Comparison of ENCODE assay signal across 19 cellular contexts in the genomic region with DNA sequence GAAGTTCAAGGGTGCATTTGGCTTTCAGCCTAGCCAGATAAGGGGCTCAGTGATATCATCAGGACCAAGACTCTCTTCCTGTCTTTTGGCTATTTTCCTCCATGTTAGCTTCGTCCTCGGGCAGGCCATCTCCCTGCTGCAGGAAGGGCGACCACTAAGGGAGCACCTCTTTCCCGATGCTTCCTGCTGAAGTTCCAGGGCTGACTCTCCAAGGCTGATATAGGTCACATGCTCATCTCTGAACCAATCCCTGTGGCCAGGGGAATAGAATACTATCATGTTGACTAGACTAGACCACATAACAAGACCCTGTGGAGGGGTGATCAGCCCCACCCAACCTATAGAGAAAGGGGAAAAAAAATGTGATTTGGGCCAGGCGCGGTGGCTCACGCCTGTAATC. TPM values are rescaled to one million over a fixed set of nuclear protein-coding genes. Genes with fewer than 3 reads are reported as not detected.
DNase-seq lines count a peak whose midpoint lies in the region; ATAC-seq, FAIRE-seq and TF ChIP-seq lines count a peak whose summit lies in the region.
"Had no signal": no experiment of that assay in that cellular context is flagged by ENCODE, and none has a peak within 500 bp of the region (broad histone marks: within the 10 kb centered on the region; RNA-seq: fewer than 3 reads in every experiment).

No MANE protein-coding gene starts in this region.

- H3K9ac ChIP-seq in K562 (ENCODE audit: insufficient read depth in 1 of 2, low read depth in 2 of 2, low read length in 2 of 2) (no peak overlapping the region), mucosa of rectum (ENCODE audit: low read depth in 1 of 2, low read length in 2 of 2) (peak overlapping the region in 1 of 2 donors; percentile 18)
- H3K9ac ChIP-seq: SK-N-SH had no signal

- H3K9me3 ChIP-seq in Caco-2 (no peaks in the 10 kb centered on the region), K562 (replicated peaks; ENCODE audit: control insufficient read depth, insufficient read depth, low read depth, low read length) (no peaks in the 10 kb centered on the region), mucosa of rectum (ENCODE audit: control insufficient read depth in 2 of 2, low read length in 2 of 2) (no peaks in the 10 kb centered on the region)
- no peaks in the 10 kb centered on the region for H3K9me3 ChIP-seq in CD8-positive, alpha-beta memory T cell (ENCODE audit: low read length)
- H3K9me3 ChIP-seq: A549, SK-N-SH had no signal

- 46% methylated on average over 7 of the region's 7 CpGs for WGBS in K562 (ENCODE audit: insufficient coverage, low coverage, missing lambda C conversion rate)

- no peak for TF ChIP-seq CTCF in Caco-2 (IDR thresholded peaks at IDR 0.05; ENCODE audit: insufficient read depth in 1 of 2, low read depth in 1 of 2, low read length in 1 of 2, severe bottlenecking in 1 of 2, unreplicated experiment in 1 of 2)
- no peak for TF ChIP-seq CTCF in K562 (IDR thresholded peaks at IDR 0.05 in 2 of 3, conservative IDR thresholded peaks at IDR 0.05 in 1 of 3; ENCODE audit: insufficient read depth in 2 of 3, low read depth in 1 of 3, low read length in 3 of 3)

- no peaks in the 10 kb centered on the region for H4K20me1 ChIP-seq in K562 (replicated peaks; ENCODE audit: control insufficient read depth, insufficient read depth, low read length)

- H3K4me1 Mint-ChIP-seq in Caco-2 (ENCODE audit: low read depth, unreplicated experiment), result peaks cover 68% of the 10 kb centered on the region
- no peaks in the 10 kb centered on the region for H3K4me1 Mint-ChIP-seq in activated CD8-positive, alpha-beta T cell treated with anti-CD3 and anti-CD28 coated beads, Interleukin-2, amount 10 ng/mL, durations not matched to agents 7 days and 5 days (ENCODE audit: low read depth)
- no peaks in the 10 kb centered on the region for H3K4me1 Mint-ChIP-seq in CD8-positive, alpha-beta memory T cell

- peak overlapping the region; percentile 73 for H3K27ac Mint-ChIP-seq in Caco-2 (ENCODE audit: unreplicated experiment)
- H3K27ac Mint-ChIP-seq in activated CD8-positive, alpha-beta T cell treated with anti-CD3 and anti-CD28 coated beads, Interleukin-2, amount 10 ng/mL, durations not matched to agents 7 days and 5 days, result no peak overlapping the region
- H3K27ac Mint-ChIP-seq in CD8-positive, alpha-beta memory T cell, result no peak overlapping the region
- H3K27ac Mint-ChIP-seq: IgD-negative memory B cell had no signal

- POLR2A ChIA-PET in Caco-2 (lab: Charles Lee), result interaction anchor here (0.6 to 2.3 kb wide), 2 partner anchors 11 to 80 kb away, joined by 3 to 9 read pairs; no protein-coding TSS in a partner anchor
- POLR2A ChIA-PET in K562 (lab: Yijun Ruan, JAX), result interaction anchor here (1.2 kb wide), 1 partner anchor 11 kb away, joined by 4 read pairs; no protein-coding TSS in a partner anchor
- POLR2A ChIA-PET in activated CD8-positive, alpha-beta T cell treated with anti-CD3 and anti-CD28 coated beads, Interleukin-2, amount 10 ng/mL, durations not matched to agents 7 days and 5 days (lab: Charles Lee), result no interaction called here
- POLR2A ChIA-PET in CD8-positive, alpha-beta memory T cell (lab: Charles Lee), result no interaction called here

- no peak overlapping the region for H3K27ac ChIP-seq in K562 (ENCODE audit: extremely low read depth, low read depth, low read length)
- peak overlapping the region; percentile 91 to 94 for H3K27ac ChIP-seq in mucosa of rectum (ENCODE audit: low read depth in 2 of 2, low read length in 2 of 2)
- no peak overlapping the region for H3K27ac ChIP-seq in CD8-positive, alpha-beta memory T cell (ENCODE audit: low read depth, low read length)

- TF ChIP-seq RAD21 in Ishikawa (IDR thresholded peaks at IDR 0.05; ENCODE audit: low read depth), result no peak
- no peak for TF ChIP-seq RAD21 in K562 (CRISPR knock-in tag; conservative IDR thresholded peaks at IDR 0.05 in 1 of 2, IDR thresholded peaks at IDR 0.05 in 1 of 2)

- H3K27me3 Mint-ChIP-seq in Caco-2 (ENCODE audit: insufficient read depth, unreplicated experiment), result no peaks in the 10 kb centered on the region
- peaks cover 18% of the 10 kb centered on the region for H3K27me3 Mint-ChIP-seq in activated CD8-positive, alpha-beta T cell treated with anti-CD3 and anti-CD28 coated beads, Interleukin-2, amount 10 ng/mL, durations not matched to agents 7 days and 5 days (ENCODE audit: low read depth)
- H3K27me3 Mint-ChIP-seq in CD8-positive, alpha-beta memory T cell, result peaks cover 3 to 10% of the 10 kb centered on the region in 2 donors

- H3K79me2 ChIP-seq in K562 (ENCODE audit: control insufficient read depth, insufficient read depth, low read length), result no peaks in the 10 kb centered on the region

- BruUV-seq in Caco-2 (replicated peaks; lab: Mats Ljungman, UMichigan), result no TSS peak
- no TSS peak for BruUV-seq in K562 (replicated peaks; lab: Mats Ljungman, UMichigan)

- TF ChIP-seq POLR2A in K562 (conservative IDR thresholded peaks at IDR 0.05), result no peak

- H3K36me3 Mint-ChIP-seq in Caco-2 (ENCODE audit: insufficient read depth, unreplicated experiment), result peaks cover 6% of the 10 kb centered on the region
- no peaks in the 10 kb centered on the region for H3K36me3 Mint-ChIP-seq in activated CD8-positive, alpha-beta T cell treated with anti-CD3 and anti-CD28 coated beads, Interleukin-2, amount 10 ng/mL, durations not matched to agents 7 days and 5 days (ENCODE audit: low read depth)
- H3K36me3 Mint-ChIP-seq in CD8-positive, alpha-beta memory T cell, result no peaks in the 10 kb centered on the region

- H3K9me3 Mint-ChIP-seq in Caco-2 (ENCODE audit: unreplicated experiment), result peaks cover 10% of the 10 kb centered on the region
- H3K9me3 Mint-ChIP-seq in activated CD8-positive, alpha-beta T cell treated with anti-CD3 and anti-CD28 coated beads, Interleukin-2, amount 10 ng/mL, durations not matched to agents 7 days and 5 days (ENCODE audit: insufficient read depth), result no peaks in the 10 kb centered on the region
- no peaks in the 10 kb centered on the region for H3K9me3 Mint-ChIP-seq in CD8-positive, alpha-beta memory T cell
- H3K9me3 Mint-ChIP-seq: IgD-negative memory B cell had no signal

- intact Hi-C loops in Caco-2 (cut with micrococcal nuclease; ENCODE audit: unreplicated experiment) (no loop called here), K562 (cut with micrococcal nuclease) (no loop called here)

- H3K9me1 ChIP-seq in K562 (ENCODE audit: control insufficient read depth, insufficient read depth, low read length), result no peaks in the 10 kb centered on the region

- no peak overlapping the region for H3K4me3 Mint-ChIP-seq in Caco-2 (ENCODE audit: unreplicated experiment)
- no peak overlapping the region for H3K4me3 Mint-ChIP-seq in activated CD8-positive, alpha-beta T cell treated with anti-CD3 and anti-CD28 coated beads, Interleukin-2, amount 10 ng/mL, durations not matched to agents 7 days and 5 days
- H3K4me3 Mint-ChIP-seq in CD8-positive, alpha-beta memory T cell, result no peak overlapping the region
- H3K4me3 Mint-ChIP-seq: IgD-negative memory B cell had no signal

- peak overlapping the region; percentile 52 for H3K4me2 ChIP-seq in K562 (ENCODE audit: insufficient read depth, low read length)
- H3K4me2 ChIP-seq: A549, SK-N-SH had no signal

- H3K36me3 ChIP-seq in Caco-2 (ENCODE audit: control insufficient read depth, insufficient read depth, low read length) (no peaks in the 10 kb centered on the region), K562 (ENCODE audit: control insufficient read depth, insufficient read depth, low read length) (no peaks in the 10 kb centered on the region), mucosa of rectum (ENCODE audit: control insufficient read depth in 2 of 2, insufficient read depth in 2 of 2, low read length in 2 of 2) (no peaks in the 10 kb centered on the region)
- no peaks in the 10 kb centered on the region for H3K36me3 ChIP-seq in CD8-positive, alpha-beta memory T cell (ENCODE audit: insufficient read depth, low read length)

- FAIRE-seq in K562 (lab: Jason Lieb, UNC), result no peak
- FAIRE-seq: A549, RCC 7860 had no signal

- TF ChIP-seq EP300 in Ishikawa (IDR thresholded peaks at IDR 0.05; ENCODE audit: borderline replicate concordance) (no peak), K562 (IDR thresholded peaks at IDR 0.05; ENCODE audit: low read length) (no peak)

- CTCF ChIA-PET in Caco-2 (lab: Charles Lee) (interaction anchor here (0.6 to 2.3 kb wide), 2 partner anchors 10 to 11 kb away, joined by 3 to 5 read pairs; a partner anchor contains a TSS), K562 (lab: Yijun Ruan, JAX; ENCODE audit: low intra/inter-chr PET ratio) (no interaction called here)
- CTCF ChIA-PET in activated CD8-positive, alpha-beta T cell treated with anti-CD3 and anti-CD28 coated beads, Interleukin-2, amount 10 ng/mL, durations not matched to agents 7 days and 5 days (lab: Charles Lee), result interaction anchor here (1.2 kb wide), 1 partner anchor 30 kb away, joined by 3 read pairs; no protein-coding TSS in a partner anchor
- CTCF ChIA-PET in CD8-positive, alpha-beta memory T cell (lab: Charles Lee), result no interaction called here

- ATAC-seq in K562 (peak; percentile 37; the same call in 2 of the 3 replicates), GM21529 (IDR thresholded peaks at IDR 0.05; ENCODE audit: unreplicated experiment) (no peak)
- no peak for ATAC-seq in activated CD8-positive, alpha-beta T cell treated with anti-CD3 and anti-CD28 coated beads, Interleukin-2, amount 10 ng/mL, durations not matched to agents 7 days and 5 days
- ATAC-seq: A549 had no signal

- no peak overlapping the region for H3K4me3 ChIP-seq in Caco-2 (ENCODE audit: low read depth, low read length)
- no peak overlapping the region for H3K4me3 ChIP-seq in K562
- no peak overlapping the region for H3K4me3 ChIP-seq in mucosa of rectum (ENCODE audit: low read length in 2 of 2)
- no peak overlapping the region for H3K4me3 ChIP-seq in CD8-positive, alpha-beta memory T cell (ENCODE audit: low read length)
- H3K4me3 ChIP-seq: A549 had no signal

- peak overlapping the region; percentile 87 for H2AFZ ChIP-seq in K562 (ENCODE audit: low read depth, low read length)

- H3K4me1 ChIP-seq in Caco-2 (peaks cover 61% of the 10 kb centered on the region), K562 (replicated peaks in 1 of 2; ENCODE audit: control insufficient read depth in 2 of 2, insufficient read depth in 2 of 2, low read length in 2 of 2) (peaks cover 17 to 19% of the 10 kb centered on the region in 2 experiments), mucosa of rectum (ENCODE audit: control insufficient read depth in 2 of 2, insufficient read depth in 2 of 2, low read length in 2 of 2) (peaks cover 23 to 49% of the 10 kb centered on the region in 2 donors)
- H3K4me1 ChIP-seq in CD8-positive, alpha-beta memory T cell (ENCODE audit: insufficient read depth, low read length), result no peaks in the 10 kb centered on the region

- in situ Hi-C loops in K562 (cut with MboI), result no loop called here
- in situ Hi-C loops in G401 (cut with HindIII; ENCODE audit: low sequenced_read_pairs), result no loop called here

- no peaks in the 10 kb centered on the region for H3K27me3 ChIP-seq in Caco-2 (replicated peaks; ENCODE audit: control insufficient read depth, insufficient read depth, low read length)
- no peaks in the 10 kb centered on the region for H3K27me3 ChIP-seq in K562 (ENCODE audit: control insufficient read depth in 2 of 2, insufficient read depth in 2 of 2, low read length in 2 of 2)
- H3K27me3 ChIP-seq in mucosa of rectum (ENCODE audit: control insufficient read depth in 2 of 2, insufficient read depth in 2 of 2, low read length in 2 of 2), result no peaks in the 10 kb centered on the region
- no peaks in the 10 kb centered on the region for H3K27me3 ChIP-seq in CD8-positive, alpha-beta memory T cell (ENCODE audit: insufficient read depth, low read length, poor library complexity, severe bottlenecking)

- DNase-seq in Caco-2, result no peak
- DNase-seq in K562 (ENCODE audit: extremely low read depth in 1 of 4, low spot score in 3 of 4), result peak in 2 of 4 experiments; percentile 19 to 23
- DNase-seq in activated CD8-positive, alpha-beta T cell treated with anti-CD3 and anti-CD28 coated beads, Interleukin-2, amount 10 ng/mL, durations not matched to agents 7 days and 5 days, result no peak
- DNase-seq in CD8-positive, alpha-beta memory T cell, result no peak
- DNase-seq in G401 (ENCODE audit: low spot score), result no peak
- DNase-seq: C1 segment of cervical spinal cord, DMS153, HCEC 1CT, NCI-H1930, NCI-H510A, NCI-H82, Right ventricle myocardium superior, SK-N-SH had no signal

RNA-seq across cellular contexts. Expression of a gene that starts 9.8 kb away (rescaled TPM):
- total RNA-seq in Caco-2 (2022), result 3,707 and 3,725 TPM in 2 replicates
- 132 and 303 TPM in 2 replicates for total RNA-seq in K562 (2011; cell fraction: chromatin; rRNA removed; ENCODE audit: low replicate concordance)
- total RNA-seq in K562 (2011; cell fraction: nucleolus; rRNA removed), result 225 and 301 TPM in 2 replicates
- 196 and 242 TPM in 2 replicates for total RNA-seq in K562 (2011; cell fraction: nucleoplasm; rRNA removed)
- 262 and 326 TPM in 2 replicates for total RNA-seq in K562 (2014; rRNA removed)
- 157 and 159 TPM in 2 replicates for total RNA-seq in K562 (2014; rRNA removed; fragmentation: Illumina TruSeq; extraction: Trizol)
- 193 and 197 TPM in 2 replicates for total RNA-seq in K562 (2015; rRNA removed; fragmentation: Illumina TruSeq; extraction: Trizol)
- total RNA-seq in K562 (2021), result 364 and 392 TPM in 2 replicates
- 616 and 661 TPM in 2 replicates for polyA plus RNA-seq in K562 (2011; rRNA removed)
- polyA plus RNA-seq in K562 (2011; cell fraction: cytosol; rRNA removed), result 730 and 1,428 TPM in 2 replicates
- 253 and 293 TPM in 2 replicates for polyA plus RNA-seq in K562 (2011; cell fraction: nucleus; rRNA removed)
- polyA plus RNA-seq in K562 (2012), result 420 and 432 TPM in 2 replicates
- polyA plus RNA-seq in K562 (2014; fragmentation: Illumina TruSeq; extraction: Trizol), result 260 and 315 TPM in 2 replicates
- polyA plus RNA-seq in K562 (2014; fragmentation: Nextera tagmentation; extraction: Ambion mirVana), result 10 to 100 TPM; 41.5 to 49.8 TPM
- polyA plus RNA-seq in K562 (2014; rRNA removed), result 388 and 435 TPM in 2 replicates
- 930 and 1,077 TPM in 2 replicates for polyA minus RNA-seq in K562 (2011; rRNA and poly(A)+ RNA removed)
- 578 and 629 TPM in 2 replicates for polyA minus RNA-seq in K562 (2011; cell fraction: cytosol; rRNA and poly(A)+ RNA removed)
- 134 and 183 TPM in 2 replicates for polyA minus RNA-seq in K562 (2011; cell fraction: nucleus; rRNA and poly(A)+ RNA removed)
- total RNA-seq in activated CD8-positive, alpha-beta T cell treated with anti-CD3 and anti-CD28 coated beads, Interleukin-2, amount 10 ng/mL, durations not matched to agents 7 days and 5 days, result not detected
- total RNA-seq in CD8-positive, alpha-beta memory T cell, result under 1 TPM in 1 of 2 experiments, not detected in 1; 0.46 TPM
- polyA plus RNA-seq in CD8-positive, alpha-beta memory T cell, result 1.0 TPM
- total RNA-seq in G401 (2014; rRNA removed; shearing (Covaris generic)), result 3,912 and 3,929 TPM in 2 replicates
- polyA plus RNA-seq: IgD-negative memory B cell had no signal

RNA-seq across cellular contexts. Expression of a gene that starts 34.2 kb away (rescaled TPM):
- total RNA-seq in Caco-2 (2022), result 2,564 and 2,674 TPM in 2 replicates
- 104 and 217 TPM in 2 replicates for total RNA-seq in K562 (2011; cell fraction: chromatin; rRNA removed; ENCODE audit: low replicate concordance)
- 123 and 155 TPM in 2 replicates for total RNA-seq in K562 (2011; cell fraction: nucleolus; rRNA removed)
- 141 and 184 TPM in 2 replicates for total RNA-seq in K562 (2011; cell fraction: nucleoplasm; rRNA removed)
- total RNA-seq in K562 (2014; rRNA removed), result 486 and 561 TPM in 2 replicates
- 206 and 246 TPM in 2 replicates for total RNA-seq in K562 (2014; rRNA removed; fragmentation: Illumina TruSeq; extraction: Trizol)
- 279 and 281 TPM in 2 replicates for total RNA-seq in K562 (2015; rRNA removed; fragmentation: Illumina TruSeq; extraction: Trizol)
- 332 and 346 TPM in 2 replicates for total RNA-seq in K562 (2021)
- 349 and 358 TPM in 2 replicates for polyA plus RNA-seq in K562 (2011; rRNA removed)
- polyA plus RNA-seq in K562 (2011; cell fraction: cytosol; rRNA removed), result 448 and 603 TPM in 2 replicates
- polyA plus RNA-seq in K562 (2011; cell fraction: nucleus; rRNA removed), result 384 and 542 TPM in 2 replicates
- 369 and 519 TPM in 2 replicates for polyA plus RNA-seq in K562 (2012)
- 323 and 346 TPM in 2 replicates for polyA plus RNA-seq in K562 (2014; fragmentation: Illumina TruSeq; extraction: Trizol)
- 10 to 100 TPM; 26.3 to 34.2 TPM for polyA plus RNA-seq in K562 (2014; fragmentation: Nextera tagmentation; extraction: Ambion mirVana)
- polyA plus RNA-seq in K562 (2014; rRNA removed), result 231 and 235 TPM in 2 replicates
- 306 and 320 TPM in 2 replicates for polyA minus RNA-seq in K562 (2011; rRNA and poly(A)+ RNA removed)
- polyA minus RNA-seq in K562 (2011; cell fraction: cytosol; rRNA and poly(A)+ RNA removed), result 439 and 476 TPM in 2 replicates
- polyA minus RNA-seq in K562 (2011; cell fraction: nucleus; rRNA and poly(A)+ RNA removed), result 86.2 and 137 TPM in 2 replicates
- under 1 TPM; 0.44 to 0.95 TPM for total RNA-seq in activated CD8-positive, alpha-beta T cell treated with anti-CD3 and anti-CD28 coated beads, Interleukin-2, amount 10 ng/mL, durations not matched to agents 7 days and 5 days
- total RNA-seq in CD8-positive, alpha-beta memory T cell, result 1 to 10 TPM; 3.5 to 3.9 TPM
- polyA plus RNA-seq in CD8-positive, alpha-beta memory T cell, result 4.0 TPM
- total RNA-seq in G401 (2014; rRNA removed; shearing (Covaris generic)), result 843 and 873 TPM in 2 replicates

Comparison
In these comparisons a context has a peak if more than half of its experiments do, and no peak if none do; other contexts are left out.
1. H3K27ac ChIP-seq: peak in mucosa of rectum (2 of 2); none in K562 (single experiment) and CD8-positive, alpha-beta memory T cell (single experiment).
2. RNA of a gene that starts 9.8 kb away (total RNA-seq): 3,912 to 3,929 TPM in G401, 3,707 to 3,725 TPM in Caco-2 and 132 to 392 TPM in K562; 0.46 TPM in CD8-positive, alpha-beta memory T cell and not detected in activated CD8-positive, alpha-beta T cell treated with anti-CD3 and anti-CD28 coated beads, Interleukin-2, amount 10 ng/mL, durations not matched to agents 7 days and 5 days; every median in the first group is over 10 times any median in the second.
3. RNA of a gene that starts 34.2 kb away (total RNA-seq): 2,564 to 2,674 TPM in Caco-2, 843 to 873 TPM in G401 and 104 to 561 TPM in K562; 3.5 to 3.9 TPM in CD8-positive, alpha-beta memory T cell and 0.44 to 0.95 TPM in activated CD8-positive, alpha-beta T cell treated with anti-CD3 and anti-CD28 coated beads, Interleukin-2, amount 10 ng/mL, durations not matched to agents 7 days and 5 days; every median in the first group is over 10 times any median in the second.
4. CTCF ChIA-PET loops: an anchor here in Caco-2 (0.6 to 2.3 kb wide) and activated CD8-positive, alpha-beta T cell treated with anti-CD3 and anti-CD28 coated beads, Interleukin-2, amount 10 ng/mL, durations not matched to agents 7 days and 5 days (1.2 kb wide); none called in K562 and CD8-positive, alpha-beta memory T cell.
5. POLR2A ChIA-PET loops: an anchor here in Caco-2 (0.6 to 2.3 kb wide) and K562 (1.2 kb wide); none called in activated CD8-positive, alpha-beta T cell treated with anti-CD3 and anti-CD28 coated beads, Interleukin-2, amount 10 ng/mL, durations not matched to agents 7 days and 5 days and CD8-positive, alpha-beta memory T cell.